Comparison of ENCODE assay signal across 8 cellular contexts in genomic region chrX:65690057-65690855, GRCh38. TPM values are rescaled to one million over a fixed set of nuclear protein-coding genes. Genes with fewer than 3 reads are reported as not detected.
A peak's percentile ranks its signal among the peaks of the same experiment; 100 is the strongest.
DNase-seq lines count a peak whose midpoint lies in the region; ATAC-seq and TF ChIP-seq lines count a peak whose summit lies in the region.

No MANE protein-coding gene starts in this region.

- no peaks in the 10 kb centered on the region for H3K27me3 Mint-ChIP-seq in endodermal cell (ENCODE audit: insufficient read depth)

- TF ChIP-seq CTCF in RWPE1 (conservative IDR thresholded peaks at IDR 0.05; ENCODE audit: low read depth) (no peak), esophagus squamous epithelium (IDR thresholded peaks at IDR 0.05) (no peak), endodermal cell (conservative IDR thresholded peaks at IDR 0.05) (no peak)

- H3K36me3 Mint-ChIP-seq in endodermal cell (ENCODE audit: low read depth): peaks cover 18% of the 10 kb centered on the region

- H3K27ac ChIP-seq in RWPE1 (peak overlapping the region; percentile 50; the same call in 1 of the 2 replicates), esophagus squamous epithelium (peak overlapping the region in 3 of 4 donors; percentile 27 to 53 (median 52)), endodermal cell (ENCODE audit: low read depth, low read length) (no peak overlapping the region)

- H3K4me3 ChIP-seq in esophagus squamous epithelium (no peak overlapping the region), endodermal cell (ENCODE audit: low read length) (no peak overlapping the region)

- H3K9me3 ChIP-seq in esophagus squamous epithelium (no peaks in the 10 kb centered on the region), endodermal cell (ENCODE audit: control insufficient read depth, low read length) (no peaks in the 10 kb centered on the region)

- H3K9ac ChIP-seq in endodermal cell (ENCODE audit: extremely low read depth, low read length, poor library complexity, severe bottlenecking): no peak overlapping the region

- ATAC-seq in GM21619 (IDR thresholded peaks at IDR 0.05; ENCODE audit: unreplicated experiment): no peak

- CTCF ChIA-PET in RWPE1 (lab: Yijun Ruan, JAX): no interaction called here

- POLR2A ChIA-PET in RWPE1 (lab: Yijun Ruan, JAX; ENCODE audit: low non-redundant PET): no interaction called here

- WGBS in esophagus squamous epithelium, 2 donors: 30 to 61% methylated on average over 2 to 4 of the region's 5 CpGs
- WGBS in endodermal cell (ENCODE audit: insufficient coverage in 1 of 2, insufficient read length in 1 of 2), 2 experiments: 91% methylated on average over 5 of the region's 5 CpGs; no CpG with 5 or more reads in 1 of the 2 experiments

- TF ChIP-seq POLR2A in esophagus squamous epithelium (IDR thresholded peaks at IDR 0.05): no peak

- H3K4me3 Mint-ChIP-seq in endodermal cell: no peak overlapping the region

- no peaks in the 10 kb centered on the region for H3K27me3 ChIP-seq in esophagus squamous epithelium
- H3K27me3 ChIP-seq in endodermal cell (ENCODE audit: control insufficient read depth, insufficient read depth, low read length, poor library complexity, severe bottlenecking): no peaks in the 10 kb centered on the region

- no peak overlapping the region for H3K27ac Mint-ChIP-seq in endodermal cell

- peaks cover 10% of the 10 kb centered on the region for H3K4me1 Mint-ChIP-seq in endodermal cell

- H3K4me1 ChIP-seq in esophagus squamous epithelium (peaks cover 6 to 93% (median 58%) of the 10 kb centered on the region in 3 donors), endodermal cell (ENCODE audit: control insufficient read depth, insufficient read depth, low read length) (no peaks in the 10 kb centered on the region)

- peaks cover 60% of the 10 kb centered on the region for H3K9me3 Mint-ChIP-seq in endodermal cell

- intact Hi-C loops in esophagus squamous epithelium (cut with DNase I): no loop called here

- DNase-seq in Daoy (ENCODE audit: low read depth) (peak; percentile 83), RWPE1 (ENCODE audit: low spot score) (no peak), esophagus squamous epithelium (lab: John Stamatoyannopoulos, UW) (no peak), renal cortical epithelial cell (ENCODE audit: low read depth) (peak; percentile 92), endodermal cell (no peak), D341Med (ENCODE audit: low spot score) (no peak), NCI-H69 (lab: John Stamatoyannopoulos, UW) (no peak)

- no peaks in the 10 kb centered on the region for H3K36me3 ChIP-seq in esophagus squamous epithelium
- H3K36me3 ChIP-seq in endodermal cell (ENCODE audit: control insufficient read depth, insufficient read depth, low read length): peaks cover 5% of the 10 kb centered on the region

RNA-seq across cellular contexts. Expression of gene MSN, which starts 22.8 kb away (rescaled TPM):
- total RNA-seq in Daoy (2014; rRNA removed; shearing (Covaris generic)): 300 and 316 TPM in 2 replicates
- total RNA-seq in esophagus squamous epithelium: 100 to 1,000 TPM in 3 of 4 donors, 10 to 100 TPM in 1; 62.4 to 158 (median 133) TPM
- total RNA-seq in renal cortical epithelial cell: 442 and 533 TPM in 2 replicates
- total RNA-seq in endodermal cell: 100 to 1,000 TPM; 141 to 188 TPM
- 193 TPM for polyA plus RNA-seq in endodermal cell (2013, experiment 1 of 2)
- 187 TPM for polyA plus RNA-seq in endodermal cell (2013, experiment 2 of 2)

Comparison
In these comparisons a context has a peak if more than half of its experiments do, and no peak if none do; other contexts are left out.
1. DNase-seq: peak in Daoy (single experiment) and renal cortical epithelial cell (single experiment); none in RWPE1 (single experiment), esophagus squamous epithelium (single experiment), endodermal cell (single experiment), D341Med (single experiment) and NCI-H69 (single experiment).